8 cellular contexts compared by ENCODE assay signal in the genomic region with DNA sequence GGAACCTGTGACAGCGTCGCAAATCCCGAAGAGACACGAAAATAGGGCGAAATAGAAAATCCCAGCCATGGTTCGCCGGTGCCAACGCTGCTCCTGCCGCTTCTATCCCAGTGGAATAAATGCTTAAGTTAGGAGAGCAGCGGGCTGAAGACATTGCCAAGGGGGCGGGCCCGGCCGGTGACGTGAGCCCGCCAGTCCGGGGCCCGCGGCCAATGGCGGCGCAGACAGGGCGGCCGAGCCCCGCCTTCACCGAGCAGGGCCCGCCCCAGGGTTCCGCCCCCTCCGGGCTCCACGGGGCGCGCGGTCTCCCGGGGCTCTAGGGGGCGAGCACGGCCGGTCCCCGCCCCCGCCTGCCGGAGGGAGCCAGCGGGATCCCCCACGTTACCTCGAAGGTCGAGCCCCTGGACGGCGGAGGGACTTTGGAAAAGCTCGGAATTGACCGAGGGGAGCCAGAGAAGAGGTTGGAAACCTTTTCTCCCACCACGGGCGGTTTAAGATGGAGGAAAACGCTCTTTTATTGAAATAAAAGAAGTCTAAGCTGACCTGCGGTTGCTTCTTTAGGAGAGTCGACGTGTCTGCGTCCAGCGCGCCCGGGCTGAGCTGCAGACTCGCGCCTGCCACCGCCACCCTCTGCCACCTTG.
DNase-seq lines count a peak whose midpoint lies in the region; ATAC-seq lines count a peak whose summit lies in the region.

Gene EPHA4 (minus strand): TSS at position 125 of the 641 bp plus-strand sequence. CDS start 56 bp downstream, at position 69.

- peak within 1 kb of the TSS; percentile 72 for H3K4me3 ChIP-seq in BLaER1

- peak within 1 kb of the TSS; percentile 98 for H3K4me2 ChIP-seq in BLaER1

- H3K27ac ChIP-seq in BLaER1: no peak within 1 kb of the TSS

- peak; percentile 92 for ATAC-seq in GM19397 (IDR thresholded peaks at IDR 0.05; ENCODE audit: unreplicated experiment)
- ATAC-seq in HG03520 (IDR thresholded peaks at IDR 0.05; ENCODE audit: unreplicated experiment): peak; percentile 96

- H4K20me1 ChIP-seq in BLaER1: no peaks in the 10 kb centered on the region

- H3K9ac ChIP-seq in BLaER1: peak within 1 kb of the TSS; percentile 67

- no peaks in the 10 kb centered on the region for H3K36me3 ChIP-seq in BLaER1

- H3K4me1 ChIP-seq in BLaER1: peaks cover 13% of the 10 kb centered on the region

- peak; percentile 7 for DNase-seq in NK-92 (lab: John Stamatoyannopoulos, UW; ENCODE audit: unreplicated experiment)
- DNase-seq in activated T-cell treated with anti-CD3 and anti-CD28 coated beads for 4 hours: peak; percentile 81
- DNase-seq in epidermal melanocyte (ENCODE audit: insufficient read length, low spot score): peak; percentile 77
- DNase-seq in midbrain (lab: John Stamatoyannopoulos, UW): peak; percentile 94
- peak; percentile 59 to 70 for DNase-seq in stimulated activated CD8-positive, alpha-beta memory T cell treated with anti-CD3 and anti-CD28 coated beads, Interleukin-15, amount 100 ng/mL, for 4 hours (ENCODE audit: low read depth in 2 of 2)

- peaks cover 49% of the 10 kb centered on the region for H3K27me3 ChIP-seq in BLaER1

- H3K9me3 ChIP-seq in BLaER1: no peaks in the 10 kb centered on the region

Comparison
In these comparisons a context has a peak if more than half of its experiments do, and no peak if none do; other contexts are left out.
1. DNase-seq: peak in every context shown above with its lines; median percentile 94 in midbrain; 81 in activated T-cell treated with anti-CD3 and anti-CD28 coated beads for 4 hours; 77 in epidermal melanocyte; 64 in stimulated activated CD8-positive, alpha-beta memory T cell treated with anti-CD3 and anti-CD28 coated beads, Interleukin-15, amount 100 ng/mL, for 4 hours; 7 in NK-92.